In genomic region chr6:3990692-3991491, GRCh38 we compare ENCODE assay signal across 8 cellular contexts.
DNase-seq lines count a peak whose midpoint lies in the region; ATAC-seq, FAIRE-seq and TF ChIP-seq lines count a peak whose summit lies in the region.

No MANE protein-coding gene starts in this region.

- H3K27ac ChIP-seq in neural progenitor cell = no peak overlapping the region

- peaks cover 37% of the 10 kb centered on the region for H3K79me2 ChIP-seq in neural progenitor cell (ENCODE audit: low read depth)

- H3K9ac ChIP-seq in neural progenitor cell = no peak overlapping the region

- H3K4me3 ChIP-seq in Jurkat, Clone E6-1 (ENCODE audit: low read length) = no peak overlapping the region
- H3K4me3 ChIP-seq in neural progenitor cell = no peak overlapping the region

- H2AFZ ChIP-seq in neural progenitor cell (replicated peaks) = no peak overlapping the region

- H3K4me2 ChIP-seq in neural progenitor cell = peak overlapping the region; percentile 24

- no peaks in the 10 kb centered on the region for H3K9me3 ChIP-seq in neural progenitor cell (ENCODE audit: low read depth)

- no peaks in the 10 kb centered on the region for H3K36me3 Mint-ChIP-seq in activated T-helper 17 cell treated with anti-CD3 and anti-CD28 coated beads, Interleukin-2, amount 50 U/mL, for 72 hours (ENCODE audit: low read depth)
- H3K36me3 Mint-ChIP-seq in neural progenitor cell = peaks cover 7% of the 10 kb centered on the region
- H3K36me3 Mint-ChIP-seq in stimulated activated naive CD8-positive, alpha-beta T cell treated with anti-CD3 and anti-CD28 coated beads, Interleukin-15, Interleukin-2, amounts not matched to agents 100 ng/mL and 50 ng/mL, for 24 hours (ENCODE audit: low read depth) = no peaks in the 10 kb centered on the region

- no peaks in the 10 kb centered on the region for H3K27me3 Mint-ChIP-seq in activated T-helper 17 cell treated with anti-CD3 and anti-CD28 coated beads, Interleukin-2, amount 50 U/mL, for 72 hours
- H3K27me3 Mint-ChIP-seq in neural progenitor cell (ENCODE audit: insufficient read depth, low read depth) = no peaks in the 10 kb centered on the region
- H3K27me3 Mint-ChIP-seq in stimulated activated naive CD8-positive, alpha-beta T cell treated with anti-CD3 and anti-CD28 coated beads, Interleukin-15, Interleukin-2, amounts not matched to agents 100 ng/mL and 50 ng/mL, for 24 hours = no peaks in the 10 kb centered on the region

- ATAC-seq in GM19035 (IDR thresholded peaks at IDR 0.05; ENCODE audit: unreplicated experiment) = peak; percentile 77
- peak; percentile 92 for ATAC-seq in activated T-helper 17 cell treated with anti-CD3 and anti-CD28 coated beads, Interleukin-2, amount 50 U/mL, for 72 hours (replicated peaks)

- no peak overlapping the region for H3K4me3 Mint-ChIP-seq in activated T-helper 17 cell treated with anti-CD3 and anti-CD28 coated beads, Interleukin-2, amount 50 U/mL, for 72 hours
- H3K4me3 Mint-ChIP-seq in neural progenitor cell = peak overlapping the region; percentile 34
- H3K4me3 Mint-ChIP-seq in stimulated activated naive CD8-positive, alpha-beta T cell treated with anti-CD3 and anti-CD28 coated beads, Interleukin-15, Interleukin-2, amounts not matched to agents 100 ng/mL and 50 ng/mL, for 24 hours = peak overlapping the region; percentile 12

- H3F3A ChIP-seq in neural progenitor cell (ENCODE audit: low read depth) = no peaks in the 10 kb centered on the region

- peak; percentile 92 for DNase-seq in AG08395 (ENCODE audit: low spot score)
- peak; percentile 55 for DNase-seq in Jurkat, Clone E6-1 (ENCODE audit: low read depth, low spot score)
- DNase-seq in RCC 7860 (ENCODE audit: low spot score) = peak; percentile 58
- peak; percentile 80 for DNase-seq in fibroblast of the conjunctiva (ENCODE audit: low read depth)
- peak; percentile 83 for DNase-seq in neural progenitor cell (ENCODE audit: low spot score)

- H3K27me3 ChIP-seq in neural progenitor cell = no peaks in the 10 kb centered on the region

- no peak for FAIRE-seq in RCC 7860 (lab: Jason Lieb, UNC)

- no peaks in the 10 kb centered on the region for H3K36me3 ChIP-seq in neural progenitor cell

- TF ChIP-seq CTCF in neural progenitor cell (IDR thresholded peaks at IDR 0.05) = peak; percentile 89

- peaks cover 22% of the 10 kb centered on the region for H3K4me1 Mint-ChIP-seq in activated T-helper 17 cell treated with anti-CD3 and anti-CD28 coated beads, Interleukin-2, amount 50 U/mL, for 72 hours
- H3K4me1 Mint-ChIP-seq in neural progenitor cell = peaks cover 32% of the 10 kb centered on the region
- H3K4me1 Mint-ChIP-seq in stimulated activated naive CD8-positive, alpha-beta T cell treated with anti-CD3 and anti-CD28 coated beads, Interleukin-15, Interleukin-2, amounts not matched to agents 100 ng/mL and 50 ng/mL, for 24 hours (ENCODE audit: low read depth) = peaks cover 8% of the 10 kb centered on the region

- no peak overlapping the region for H3K27ac Mint-ChIP-seq in activated T-helper 17 cell treated with anti-CD3 and anti-CD28 coated beads, Interleukin-2, amount 50 U/mL, for 72 hours
- peak overlapping the region; percentile 83 for H3K27ac Mint-ChIP-seq in neural progenitor cell
- H3K27ac Mint-ChIP-seq in stimulated activated naive CD8-positive, alpha-beta T cell treated with anti-CD3 and anti-CD28 coated beads, Interleukin-15, Interleukin-2, amounts not matched to agents 100 ng/mL and 50 ng/mL, for 24 hours = no peak overlapping the region

- no peaks in the 10 kb centered on the region for H3K9me3 Mint-ChIP-seq in activated T-helper 17 cell treated with anti-CD3 and anti-CD28 coated beads, Interleukin-2, amount 50 U/mL, for 72 hours
- peaks cover 4% of the 10 kb centered on the region for H3K9me3 Mint-ChIP-seq in neural progenitor cell
- no peaks in the 10 kb centered on the region for H3K9me3 Mint-ChIP-seq in stimulated activated naive CD8-positive, alpha-beta T cell treated with anti-CD3 and anti-CD28 coated beads, Interleukin-15, Interleukin-2, amounts not matched to agents 100 ng/mL and 50 ng/mL, for 24 hours

- H4K20me1 ChIP-seq in neural progenitor cell (ENCODE audit: low read depth) = peaks cover 50% of the 10 kb centered on the region

- peaks cover 18% of the 10 kb centered on the region for H3K4me1 ChIP-seq in neural progenitor cell
